Comparison of ENCODE assay signal across 28 cellular contexts in the genomic region with DNA sequence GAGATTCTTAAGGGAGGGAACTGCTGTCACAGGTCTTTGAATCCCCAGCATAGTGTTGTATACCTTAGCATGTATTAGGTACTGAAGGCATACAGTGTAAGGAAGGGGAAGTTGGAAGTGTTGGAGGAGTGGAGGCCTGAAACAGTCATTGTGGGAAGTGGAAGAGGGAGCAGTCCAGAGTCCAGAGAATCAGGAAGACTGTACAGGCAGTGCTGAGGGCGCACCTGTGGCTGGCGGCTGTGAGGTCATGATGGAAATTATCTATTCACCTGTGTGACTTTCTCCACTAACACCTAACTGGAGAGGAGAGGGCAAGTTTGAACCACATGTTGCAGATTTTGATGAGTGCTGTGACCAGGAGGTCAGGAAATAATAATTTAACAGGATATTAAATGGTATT.
"Had no signal": no experiment of that assay in that cellular context is flagged by ENCODE, and none has a peak within 500 bp of the region (broad histone marks: within the 10 kb centered on the region; RNA-seq: fewer than 3 reads in every experiment).

No MANE protein-coding gene starts in this region.

- H3K4me3 ChIP-seq: ascending aorta, breast epithelium, cardiac muscle cell, coronary artery, dorsolateral prefrontal cortex, esophagus squamous epithelium, gastroesophageal sphincter had no signal

- H3K4me1 ChIP-seq: ascending aorta, breast epithelium, esophagus squamous epithelium, gastroesophageal sphincter had no signal

- H3K36me3 ChIP-seq: ascending aorta, breast epithelium, cardiac muscle cell, esophagus squamous epithelium, gastroesophageal sphincter, WERI-Rb-1 had no signal

- H3K27ac ChIP-seq: ascending aorta, breast epithelium, cardiac muscle cell, coronary artery, dorsolateral prefrontal cortex, esophagus squamous epithelium, gastroesophageal sphincter, WERI-Rb-1 had no signal

- H3K27me3 ChIP-seq: ascending aorta, breast epithelium, cardiac muscle cell, esophagus squamous epithelium, gastroesophageal sphincter had no signal

- H3K9me3 ChIP-seq: ascending aorta, breast epithelium, esophagus squamous epithelium, gastroesophageal sphincter had no signal

- DNase-seq: activated B cell treated with CpG ODN at 0.5 μM for 24 hours; activated CD4-positive, alpha-beta T cell treated with anti-CD3 and anti-CD28 coated beads for 48 hours; activated CD4-positive, alpha-beta T cell treated with anti-CD3 and anti-CD28 coated beads, Interleukin-2, amount 50 U/mL, for 1 hour; activated CD4-positive, alpha-beta T cell treated with anti-CD3 and anti-CD28 coated beads, Interleukin-2, amount 50 U/mL, for 48 hours; activated CD8-positive, alpha-beta memory T cell treated with anti-CD3 and anti-CD28 coated beads, Interleukin-2, amount 10 ng/mL, durations not matched to agents 7 days and 5 days; activated CD8-positive, alpha-beta memory T cell treated with anti-CD3 and anti-CD28 coated beads, Interleukin-2, amount 50 U/mL, for 4 hours; activated CD8-positive, alpha-beta T cell treated with anti-CD3 and anti-CD28 coated beads for 36 hours; activated effector memory CD4-positive, alpha-beta T cell treated with anti-CD3 and anti-CD28 coated beads, Interleukin-2, amount 50 U/mL, for 16 hours; activated naive CD4-positive, alpha-beta T cell treated with anti-CD3 and anti-CD28 coated beads, Interleukin-2, amount 10 ng/mL, durations not matched to agents 7 days and 5 days; activated naive CD8-positive, alpha-beta T cell treated with anti-CD3 and anti-CD28 coated beads, Interleukin-2, amount 10 ng/mL, durations not matched to agents 7 days and 5 days; activated T-cell treated with anti-CD3 and anti-CD28 coated beads, Interleukin-2, amount 50 U/mL, for 1 hour; activated T-cell treated with anti-CD3 and anti-CD28 coated beads, Interleukin-2, amount 50 U/mL, for 48 hours; central memory CD4-positive, alpha-beta T cell; cerebellar nuclear complex; dorsolateral prefrontal cortex; effector memory CD8-positive, alpha-beta T cell; erythroblast; esophagus squamous epithelium; foreskin melanocyte; T-helper 1 cell; T-helper 17 cell; T1000; WERI-Rb-1 had no signal
